In the genomic region with DNA sequence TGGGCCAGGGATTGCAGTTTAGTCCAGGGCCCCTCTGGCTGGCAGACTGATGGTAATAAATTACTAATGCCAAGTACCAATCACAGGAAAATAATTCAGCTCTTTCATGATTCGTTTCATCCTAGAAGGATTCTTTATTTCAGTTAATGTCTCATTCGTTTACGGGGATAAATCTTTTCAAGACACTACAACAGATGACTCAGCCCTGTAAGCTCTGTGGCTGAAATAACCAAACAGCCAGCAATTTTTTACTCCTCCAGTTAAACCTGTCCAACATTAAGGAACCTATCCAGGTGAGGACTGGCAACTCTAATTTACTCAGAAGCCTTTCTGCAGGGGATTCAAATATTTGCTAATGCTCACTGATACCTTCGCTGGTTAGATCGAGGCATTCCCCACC, we compare ENCODE assay signal across 24 cellular contexts. TPM values are rescaled to one million over a fixed set of nuclear protein-coding genes. Genes with fewer than 3 reads are reported as not detected.
DNase-seq lines count a peak whose midpoint lies in the region; ATAC-seq and TF ChIP-seq lines count a peak whose summit lies in the region.
"Had no signal": no experiment of that assay in that cellular context is flagged by ENCODE, and none has a peak within 500 bp of the region (broad histone marks: within the 10 kb centered on the region; RNA-seq: fewer than 3 reads in every experiment).

No MANE protein-coding gene starts in this region.

- H4K91ac ChIP-seq in H9 (ENCODE audit: insufficient read length, low read depth, low read length), result no peak overlapping the region
- H4K91ac ChIP-seq in trophoblast cell (ENCODE audit: low read depth, low read length), result no peak overlapping the region

- H3K27ac ChIP-seq in H9 (ENCODE audit: insufficient read length, low read depth, low read length) (no peak overlapping the region), epithelial cell of prostate (no peak overlapping the region), trophoblast cell (ENCODE audit: low read depth, low read length) (no peak overlapping the region)
- H3K27ac ChIP-seq: HL-60, SJSA1, tibial nerve had no signal

- peaks cover 46 to 49% of the 10 kb centered on the region in 2 experiments for H3K4me1 Mint-ChIP-seq in H9
- peaks cover 25% of the 10 kb centered on the region for H3K4me1 Mint-ChIP-seq in nephron
- H3K4me1 Mint-ChIP-seq: activated B cell treated with CpG ODN at 0.5 μM for 24 hours; activated naive CD8-positive, alpha-beta T cell treated with anti-CD3 and anti-CD28 coated beads, Interleukin-2, amount 50 U/mL, for 24 hours; CD8-positive, alpha-beta memory T cell; naive thymus-derived CD8-positive, alpha-beta T cell; stimulated activated effector memory CD8-positive, alpha-beta T cell treated with anti-CD3 and anti-CD28 coated beads, Interleukin-12 subunit alpha, Interleukin-12 subunit beta, amount 100 ng/mL, for 72 hours had no signal

- H3K23ac ChIP-seq in H9 (ENCODE audit: insufficient read length, low read depth, low read length) (no peak overlapping the region), trophoblast cell (ENCODE audit: low read length) (no peak overlapping the region)

- H3K36me3 Mint-ChIP-seq in H9 (ENCODE audit: insufficient read depth in 1 of 3, low read depth in 3 of 3), result peaks cover 0 to 2% (median 0%) of the 10 kb centered on the region in 3 experiments; a peak in 3 of 7 replicates
- H3K36me3 Mint-ChIP-seq in nephron (ENCODE audit: low read depth), result no peaks in the 10 kb centered on the region
- H3K36me3 Mint-ChIP-seq: naive thymus-derived CD8-positive, alpha-beta T cell; stimulated activated effector memory CD8-positive, alpha-beta T cell treated with anti-CD3 and anti-CD28 coated beads, Interleukin-12 subunit alpha, Interleukin-12 subunit beta, amount 100 ng/mL, for 72 hours had no signal

- H3T11ph ChIP-seq in H9 (ENCODE audit: low read length), result no peak overlapping the region

- H3K56ac ChIP-seq in H9 (ENCODE audit: insufficient read length, low read depth, low read length), result no peak overlapping the region

- H3K23me2 ChIP-seq in H9 (ENCODE audit: insufficient read length, low read depth, low read length, poor library complexity, severe bottlenecking), result no peaks in the 10 kb centered on the region

- H3K4me3 Mint-ChIP-seq in H9, result no peak overlapping the region
- no peak overlapping the region for H3K4me3 Mint-ChIP-seq in nephron
- H3K4me3 Mint-ChIP-seq: activated B cell treated with CpG ODN at 0.5 μM for 24 hours; activated naive CD8-positive, alpha-beta T cell treated with anti-CD3 and anti-CD28 coated beads, Interleukin-2, amount 50 U/mL, for 24 hours; activated T-cell treated with anti-CD3 and anti-CD28 coated beads, Interleukin-2, amount 50 U/mL, for 72 hours; CD8-positive, alpha-beta memory T cell; naive thymus-derived CD8-positive, alpha-beta T cell; stimulated activated effector memory CD8-positive, alpha-beta T cell treated with anti-CD3 and anti-CD28 coated beads, Interleukin-12 subunit alpha, Interleukin-12 subunit beta, amount 100 ng/mL, for 72 hours had no signal

- H2BK120ac ChIP-seq in H9 (ENCODE audit: low read depth, low read length, poor library complexity, severe bottlenecking) (no peak overlapping the region), trophoblast cell (ENCODE audit: insufficient read depth, low read length, poor library complexity) (no peak overlapping the region)

- H2AK5ac ChIP-seq in H9 (ENCODE audit: insufficient read length, low read length), result no peak overlapping the region
- no peak overlapping the region for H2AK5ac ChIP-seq in trophoblast cell (ENCODE audit: low read length)

- no peak overlapping the region for H4K8ac ChIP-seq in H9 (replicated peaks; ENCODE audit: insufficient read length, low read depth, low read length)
- no peak overlapping the region for H4K8ac ChIP-seq in trophoblast cell (ENCODE audit: low read depth, low read length)

- no peak overlapping the region for H3K4ac ChIP-seq in H9 (ENCODE audit: low read depth, low read length)
- H3K4ac ChIP-seq in trophoblast cell (ENCODE audit: low read depth, low read length), result no peak overlapping the region

- WGBS in H9 (ENCODE audit: extremely low coverage, insufficient read length, low lambda C conversion rate), result no CpG with 5 or more reads among the region's 5 CpGs
- WGBS in trophoblast cell (ENCODE audit: extremely low coverage, insufficient coverage, insufficient read length), result no CpG with 5 or more reads among the region's 5 CpGs

- H3K79me2 ChIP-seq in H9 (ENCODE audit: insufficient read depth, low read length) (no peaks in the 10 kb centered on the region), trophoblast cell (ENCODE audit: control insufficient read depth, insufficient read depth, low read length, poor library complexity) (no peaks in the 10 kb centered on the region)

- H2BK5ac ChIP-seq in H9 (ENCODE audit: insufficient read length, low read length) (no peak overlapping the region), trophoblast cell (ENCODE audit: low read depth, low read length, poor library complexity) (no peak overlapping the region)

- no peak overlapping the region for H3K14ac ChIP-seq in H9 (ENCODE audit: insufficient read depth, low read length)
- no peak overlapping the region for H3K14ac ChIP-seq in trophoblast cell (ENCODE audit: low read length)

- no peak overlapping the region for H2AFZ ChIP-seq in H9 (ENCODE audit: low read length)
- no peak overlapping the region for H2AFZ ChIP-seq in trophoblast cell (ENCODE audit: insufficient read depth, low read length, poor library complexity)

- H3K27ac Mint-ChIP-seq in H9 (peak overlapping the region in 2 of 3 experiments; percentile 57 to 68; a peak in 3 of 7 replicates), nephron (peak overlapping the region in 2 of 3 experiments; percentile 33 to 49)
- H3K27ac Mint-ChIP-seq: activated B cell treated with CpG ODN at 0.5 μM for 24 hours; activated naive CD8-positive, alpha-beta T cell treated with anti-CD3 and anti-CD28 coated beads, Interleukin-2, amount 50 U/mL, for 24 hours; activated T-cell treated with anti-CD3 and anti-CD28 coated beads, Interleukin-2, amount 50 U/mL, for 72 hours; CD8-positive, alpha-beta memory T cell; stimulated activated effector memory CD8-positive, alpha-beta T cell treated with anti-CD3 and anti-CD28 coated beads, Interleukin-12 subunit alpha, Interleukin-12 subunit beta, amount 100 ng/mL, for 72 hours had no signal

- no peak overlapping the region for H2BK20ac ChIP-seq in H9 (ENCODE audit: low read depth, low read length, poor library complexity, severe bottlenecking)

- no peaks in the 10 kb centered on the region for H4K20me1 ChIP-seq in H9 (ENCODE audit: control insufficient read depth, insufficient read depth, insufficient read length)

- no peak overlapping the region for H3K18ac ChIP-seq in H9 (ENCODE audit: insufficient read length, low read depth, low read length)
- no peak overlapping the region for H3K18ac ChIP-seq in trophoblast cell (ENCODE audit: low read length)

- no peak overlapping the region for H3K4me3 ChIP-seq in trophoblast cell (ENCODE audit: low read depth, low read length)
- H3K4me3 ChIP-seq: SJSA1, tibial nerve had no signal

- H3K4me2 ChIP-seq in H9 (ENCODE audit: insufficient read depth, insufficient read length, low read length) (no peak overlapping the region), trophoblast cell (ENCODE audit: low read length) (no peak overlapping the region)

- no peak for TF ChIP-seq CTCF in H9 (conservative IDR thresholded peaks at IDR 0.05)
- TF ChIP-seq CTCF in nephron (IDR thresholded peaks at IDR 0.05; ENCODE audit: unreplicated experiment in 3 of 3), result no peak

- H2BK15ac ChIP-seq in H9 (ENCODE audit: low read depth, low read length), result no peak overlapping the region

- H3K9me3 Mint-ChIP-seq in H9 (0 out of 5 replicates have a peak, but pooled peaks cover 0 to 3% of the 10 kb centered on the region in 2 experiments), nephron (peaks cover 8% of the 10 kb centered on the region)
- H3K9me3 Mint-ChIP-seq: activated B cell treated with CpG ODN at 0.5 μM for 24 hours; activated naive CD8-positive, alpha-beta T cell treated with anti-CD3 and anti-CD28 coated beads, Interleukin-2, amount 50 U/mL, for 24 hours had no signal

- H3K4me1 ChIP-seq in H9 (ENCODE audit: insufficient read depth, low read length), result peaks cover 4% of the 10 kb centered on the region; the same call in 1 of the 2 replicates
- no peaks in the 10 kb centered on the region for H3K4me1 ChIP-seq in trophoblast cell (ENCODE audit: control insufficient read depth in 1 of 2, insufficient read depth in 2 of 2, low read length in 2 of 2)
- H3K4me1 ChIP-seq: SJSA1, tibial nerve had no signal

- H3K9ac ChIP-seq in H9 (ENCODE audit: extremely low read depth, insufficient read length, low read length) (no peak overlapping the region), trophoblast cell (ENCODE audit: low read length) (no peak overlapping the region)

- H3K27me3 ChIP-seq in H9 (ENCODE audit: insufficient read depth, low read length) (no peaks in the 10 kb centered on the region), trophoblast cell (ENCODE audit: insufficient read depth, low read length) (no peaks in the 10 kb centered on the region)
- H3K27me3 ChIP-seq: SJSA1, tibial nerve had no signal

- H3K27me3 Mint-ChIP-seq in H9 (ENCODE audit: low read depth) (no peaks in the 10 kb centered on the region; the same call in 1 of the 2 replicates), nephron (ENCODE audit: low read depth) (peaks cover 9% of the 10 kb centered on the region)
- H3K27me3 Mint-ChIP-seq: activated B cell treated with CpG ODN at 0.5 μM for 24 hours had no signal

- H4K5ac ChIP-seq in H9 (ENCODE audit: insufficient read length, low read depth, low read length), result no peak overlapping the region

- DNase-seq in H9 (no peak), RKO (ENCODE audit: low spot score) (peak; percentile 8), epithelial cell of prostate (ENCODE audit: low read depth, low spot score) (peak; percentile 20), anterior cingulate cortex (lab: John Stamatoyannopoulos, UW) (no peak), trophoblast cell (no peak), KBM-7 (no peak)
- DNase-seq: activated B cell treated with CpG ODN at 0.5 μM for 24 hours; activated naive CD8-positive, alpha-beta T cell treated with anti-CD3 and anti-CD28 coated beads, Interleukin-2, amount 50 U/mL, for 24 hours; activated T-cell treated with anti-CD3 and anti-CD28 coated beads, Interleukin-2, amount 50 U/mL, for 72 hours; CD8-positive, alpha-beta memory T cell; DMS 273 treated with DMSO at 0.1 percent for 48 hours; glutamatergic neuron; GOT3; naive thymus-derived CD8-positive, alpha-beta T cell; NCI-H345; NCI-H82; T1000 had no signal

- H3K9me3 ChIP-seq in H9 (ENCODE audit: control insufficient read depth, low read depth, low read length) (no peaks in the 10 kb centered on the region), trophoblast cell (ENCODE audit: insufficient read depth, low read depth, low read length) (peaks cover 2% of the 10 kb centered on the region)
- H3K9me3 ChIP-seq: SJSA1 had no signal

- no peaks in the 10 kb centered on the region for H3K36me3 ChIP-seq in trophoblast cell (ENCODE audit: control insufficient read depth in 1 of 2, insufficient read depth in 2 of 2, low read length in 2 of 2)
- H3K36me3 ChIP-seq: SJSA1, tibial nerve had no signal

- in situ Hi-C loops in KBM-7 (cut with MboI; ENCODE audit: low pct_unique_long_range_greater_than_20kb, low sequenced_read_pairs), result no loop called here

- ATAC-seq in HG03159 (IDR thresholded peaks at IDR 0.05; ENCODE audit: unreplicated experiment), result no peak
- ATAC-seq: activated naive CD8-positive, alpha-beta T cell treated with anti-CD3 and anti-CD28 coated beads, Interleukin-2, amount 50 U/mL, for 24 hours; activated T-cell treated with anti-CD3 and anti-CD28 coated beads, Interleukin-2, amount 50 U/mL, for 72 hours; naive thymus-derived CD8-positive, alpha-beta T cell; stimulated activated effector memory CD8-positive, alpha-beta T cell treated with anti-CD3 and anti-CD28 coated beads, Interleukin-12 subunit alpha, Interleukin-12 subunit beta, amount 100 ng/mL, for 72 hours had no signal

- H3K79me1 ChIP-seq in H9 (ENCODE audit: insufficient read depth, low read depth, low read length, poor library complexity, severe bottlenecking) (no peaks in the 10 kb centered on the region), trophoblast cell (ENCODE audit: low read length) (no peaks in the 10 kb centered on the region)

- no peak overlapping the region for H2BK12ac ChIP-seq in H9 (ENCODE audit: insufficient read length, low read depth, low read length)
- no peak overlapping the region for H2BK12ac ChIP-seq in trophoblast cell (ENCODE audit: low read length)

- H4K12ac ChIP-seq in trophoblast cell (ENCODE audit: low read depth, low read length), result no peak overlapping the region

RNA-seq across cellular contexts. Expression of a gene that starts 57.0 kb away (rescaled TPM):
- total RNA-seq in H9 (2021), result 3.5 and 3.6 TPM in 2 replicates
- polyA plus RNA-seq in trophoblast cell (2013), result 0.76 and 0.92 TPM in 2 replicates
- total RNA-seq: activated B cell treated with CpG ODN at 0.5 μM for 24 hours; activated T-cell treated with anti-CD3 and anti-CD28 coated beads, Interleukin-2, amount 50 U/mL, for 72 hours; CD8-positive, alpha-beta memory T cell; mononuclear cell; naive thymus-derived CD8-positive, alpha-beta T cell; SJSA1 had no signal
- polyA plus RNA-seq: CD8-positive, alpha-beta memory T cell; naive thymus-derived CD8-positive, alpha-beta T cell had no signal

Comparison
In these comparisons a context has a peak if more than half of its experiments do, and no peak if none do; other contexts are left out.
1. DNase-seq: peak in RKO (single experiment) and epithelial cell of prostate (single experiment); none in H9 (single experiment), anterior cingulate cortex (0 of 58), trophoblast cell (0 of 2) and KBM-7 (single experiment).